8 cellular contexts compared by ENCODE assay signal in genomic region chr1:31396633-31397351, GRCh38. TPM values are rescaled to one million over a fixed set of nuclear protein-coding genes. Genes with fewer than 3 reads are reported as not detected.
A peak's percentile ranks its signal among the peaks of the same experiment; 100 is the strongest.
DNase-seq lines count a peak whose midpoint lies in the region; ATAC-seq and TF ChIP-seq lines count a peak whose summit lies in the region.

No MANE protein-coding gene starts in this region.

- H3K4me3 Mint-ChIP-seq in mesothelial cell of epicardium, result no peak overlapping the region

- no peaks in the 10 kb centered on the region for H3K27me3 Mint-ChIP-seq in mesothelial cell of epicardium (ENCODE audit: low read depth)

- TF ChIP-seq CTCF in LNCaP clone FGC (IDR thresholded peaks at IDR 0.05; ENCODE audit: control insufficient read depth, extremely low read depth, insufficient read depth) (0 out of 2 replicates have a peak, but pooled peaks have one; percentile 2), mesothelial cell of epicardium (IDR thresholded peaks at IDR 0.05; ENCODE audit: unreplicated experiment) (peak; percentile 22)

- no peaks in the 10 kb centered on the region for H3K36me3 Mint-ChIP-seq in mesothelial cell of epicardium

- no peaks in the 10 kb centered on the region for H3K9me3 Mint-ChIP-seq in mesothelial cell of epicardium

- peak; percentile 98 for DNase-seq in EH (ENCODE audit: low read depth)
- DNase-seq in LNCaP clone FGC (ENCODE audit: low read depth), result no peak
- peak; percentile 67 for DNase-seq in amniotic epithelial cell (ENCODE audit: low read depth)
- no peak for DNase-seq in mesothelial cell of epicardium (ENCODE audit: low spot score in 2 of 2, unreplicated experiment in 2 of 2)
- DNase-seq in NCI-H187 treated with DMSO at 0.1 percent for 48 hours (lab: John Stamatoyannopoulos, UW), result no peak
- DNase-seq in HT-29 (ENCODE audit: low spot score), result no peak

- ATAC-seq in HG02938 (IDR thresholded peaks at IDR 0.05; ENCODE audit: unreplicated experiment) (no peak), GM18873 (IDR thresholded peaks at IDR 0.05; ENCODE audit: low FRiP score, unreplicated experiment) (no peak)

- H3K4me1 Mint-ChIP-seq in mesothelial cell of epicardium, result peaks cover 6% of the 10 kb centered on the region

- no peak overlapping the region for H3K27ac Mint-ChIP-seq in mesothelial cell of epicardium

- no peak overlapping the region for H3K4me3 ChIP-seq in LNCaP clone FGC (ENCODE audit: low read depth, low read length)

RNA-seq across cellular contexts. Expression of gene SERINC2, which starts 16.2 kb away (rescaled TPM):
- total RNA-seq in mesothelial cell of epicardium, result 45.4 to 49.1 TPM (median 47.1 TPM) in 3 replicates
- total RNA-seq in HT-29 (2014; rRNA removed; shearing (Covaris generic)), result 75.9 and 80.4 TPM in 2 replicates

RNA-seq across cellular contexts. Expression of gene FABP3, which starts 23.9 kb away (rescaled TPM):
- 4.5 to 6.7 TPM (median 4.6 TPM) in 3 replicates for total RNA-seq in mesothelial cell of epicardium
- not detected in 2 replicates for total RNA-seq in HT-29 (2014; rRNA removed; shearing (Covaris generic))

Comparison
In these comparisons a context has a peak if more than half of its experiments do, and no peak if none do; other contexts are left out.
1. DNase-seq: peak in EH (single experiment) and amniotic epithelial cell (single experiment); none in LNCaP clone FGC (single experiment), mesothelial cell of epicardium (0 of 2), NCI-H187 treated with DMSO at 0.1 percent for 48 hours (single experiment) and HT-29 (single experiment).